Comparison of ENCODE assay signal across 8 cellular contexts in genomic region chr2:71331581-71332412, GRCh38. TPM values are rescaled to one million over a fixed set of nuclear protein-coding genes. Genes with fewer than 3 reads are reported as not detected.
DNase-seq lines count a peak whose midpoint lies in the region; ATAC-seq and TF ChIP-seq lines count a peak whose summit lies in the region.

Gene ZNF638 (plus strand): TSS chr2:71331782. CDS start chr2:71348955, 17,173 bp downstream.

- H3K4me1 ChIP-seq in PC-9 (replicated peaks; ENCODE audit: insufficient read depth), result peaks cover 37% of the 10 kb centered on the region
- peaks cover 18 to 29% of the 10 kb centered on the region in 2 donors for H3K4me1 ChIP-seq in muscle layer of duodenum (ENCODE audit: control insufficient read depth in 1 of 2, insufficient read depth in 2 of 2, low read length in 2 of 2)

- H3K27ac Mint-ChIP-seq in activated T-cell treated with anti-CD3 and anti-CD28 coated beads, Interleukin-2, amount 50 U/mL, for 24 hours, result peak within 1 kb of the TSS; percentile 99

- H3K9me3 ChIP-seq in PC-9 (ENCODE audit: insufficient read depth, low read depth), result no peaks in the 10 kb centered on the region
- no peaks in the 10 kb centered on the region for H3K9me3 ChIP-seq in muscle layer of duodenum (ENCODE audit: control insufficient read depth in 1 of 2, low read length in 2 of 2)

- ATAC-seq in GM21576 (IDR thresholded peaks at IDR 0.05; ENCODE audit: unreplicated experiment) (peak; percentile 94), esophagus mucosa (peak; percentile 99)

- intact Hi-C loops in PC-9 (cut with micrococcal nuclease; ENCODE audit: unreplicated experiment), result loop anchor here (10.0 kb wide), 1 partner anchor 107 kb away; the partner anchor contains the start of gene PAIP2B

- H3F3A ChIP-seq in PC-9 (ENCODE audit: insufficient read depth, low read depth), result peaks cover 3% of the 10 kb centered on the region; the same call in 1 of the 2 replicates

- H3K9me2 ChIP-seq in PC-9 (ENCODE audit: insufficient read depth), result no peaks in the 10 kb centered on the region

- H3K9me3 Mint-ChIP-seq in activated T-cell treated with anti-CD3 and anti-CD28 coated beads, Interleukin-2, amount 50 U/mL, for 24 hours, result no peaks in the 10 kb centered on the region

- H3K36me3 Mint-ChIP-seq in activated T-cell treated with anti-CD3 and anti-CD28 coated beads, Interleukin-2, amount 50 U/mL, for 24 hours (ENCODE audit: low read depth), result peaks cover 44% of the 10 kb centered on the region

- H3K27me3 ChIP-seq in PC-9 (ENCODE audit: insufficient read depth, low read depth) (no peaks in the 10 kb centered on the region), muscle layer of duodenum (ENCODE audit: low read depth, low read length) (no peaks in the 10 kb centered on the region)

- POLR2A ChIA-PET in PC-9 (lab: Charles Lee; ENCODE audit: unreplicated experiment), result interaction anchor here (0.6 to 0.8 kb wide), 6 partner anchors 10 to 196 kb away, joined by 3 to 13 read pairs (median 3); partner anchors contain the start of gene PAIP2B

- DNase-seq in DMS53 (lab: John Stamatoyannopoulos, UW) (peak; percentile 97), PC-9 (peak; percentile 85 to 90)
- DNase-seq in activated T-cell treated with anti-CD3 and anti-CD28 coated beads, Interleukin-2, amount 50 U/mL, for 24 hours, result peak; percentile 93
- peak; percentile 84 to 91 for DNase-seq in stimulated activated CD8-positive, alpha-beta memory T cell treated with anti-CD3 and anti-CD28 coated beads, Interleukin-7, amount 100 ng/mL, for 4 hours (ENCODE audit: low read depth in 2 of 2)

- TF ChIP-seq CTCF in PC-9 (conservative IDR thresholded peaks at IDR 0.05), result peak; percentile 75

- H3K4me3 Mint-ChIP-seq in activated T-cell treated with anti-CD3 and anti-CD28 coated beads, Interleukin-2, amount 50 U/mL, for 24 hours, result peak within 1 kb of the TSS; percentile 98

- H2AFZ ChIP-seq in PC-9, result peak within 1 kb of the TSS; percentile 89

- H3K4me3 ChIP-seq in PC-9 (peak within 1 kb of the TSS; percentile 66), muscle layer of duodenum (ENCODE audit: low read depth in 1 of 2, low read length in 2 of 2) (peak within 1 kb of the TSS; percentile 87 to 96)

- peaks cover 8% of the 10 kb centered on the region for H3K27me3 Mint-ChIP-seq in activated T-cell treated with anti-CD3 and anti-CD28 coated beads, Interleukin-2, amount 50 U/mL, for 24 hours

- peak within 1 kb of the TSS; percentile 56 for H3K27ac ChIP-seq in PC-9
- H3K27ac ChIP-seq in muscle layer of duodenum (ENCODE audit: low read length), result peak within 1 kb of the TSS; percentile 97

- peaks cover 19% of the 10 kb centered on the region; the same call in 1 of the 2 replicates for H3K36me3 ChIP-seq in PC-9 (ENCODE audit: low read depth)
- H3K36me3 ChIP-seq in muscle layer of duodenum (ENCODE audit: control insufficient read depth in 1 of 2, insufficient read depth in 2 of 2, low read length in 2 of 2), result peaks cover 0 to 3% of the 10 kb centered on the region in 2 donors

- BruUV-seq in PC-9 (replicated peaks; lab: Mats Ljungman, UMichigan), result no TSS peak

- H3K79me2 ChIP-seq in PC-9 (ENCODE audit: low read depth), result peaks cover 53% of the 10 kb centered on the region

- H3K4me1 Mint-ChIP-seq in activated T-cell treated with anti-CD3 and anti-CD28 coated beads, Interleukin-2, amount 50 U/mL, for 24 hours (ENCODE audit: low read depth), result peaks cover 37% of the 10 kb centered on the region

- H4K20me1 ChIP-seq in PC-9 (ENCODE audit: insufficient read depth), result peaks cover 23% of the 10 kb centered on the region

- TF ChIP-seq EP300 in Ishikawa (IDR thresholded peaks at IDR 0.05; ENCODE audit: borderline replicate concordance), result no peak

- no peak for TF ChIP-seq RAD21 in Ishikawa (IDR thresholded peaks at IDR 0.05; ENCODE audit: low read depth)

- peak within 1 kb of the TSS; percentile 92 for H3K4me2 ChIP-seq in PC-9

- CTCF ChIA-PET in PC-9 (lab: Charles Lee), result interaction anchor here (0.6 to 1.2 kb wide), 12 partner anchors 19 to 1909 kb away, joined by 3 to 21 read pairs (median 9); partner anchors contain the start of genes NAGK and PAIP2B

TF ChIP-seq in Ishikawa, 13 proteins besides CTCF, POLR2A, EP300 and RAD21:
- TF ChIP-seq ZBTB7A (IDR thresholded peaks at IDR 0.05; ENCODE audit: low read depth) (peak; percentile 58), CEBPB (IDR thresholded peaks at IDR 0.05) (peak; percentile 24; the same call in 1 of the 2 replicates), TAF1 (IDR thresholded peaks at IDR 0.05; ENCODE audit: low read depth) (peak; percentile 87), TEAD4 (IDR thresholded peaks at IDR 0.05) (peak; percentile 22; the same call in 1 of the 2 replicates), NFIC (IDR thresholded peaks at IDR 0.05) (no peak), REST (IDR thresholded peaks at IDR 0.05; ENCODE audit: low read depth) (no peak), YY1 (IDR thresholded peaks at IDR 0.05; ENCODE audit: low read depth) (peak; percentile 90), USF1 (IDR thresholded peaks at IDR 0.05) (peak; percentile 15; the same call in 1 of the 2 replicates), TCF12 (IDR thresholded peaks at IDR 0.05; ENCODE audit: low read depth) (no peak), MAX (IDR thresholded peaks at IDR 0.05) (peak; percentile 74; the same call in 1 of the 2 replicates), FOXM1 (IDR thresholded peaks at IDR 0.05; ENCODE audit: borderline replicate concordance, low read depth) (no peak), EGR1 (IDR thresholded peaks at IDR 0.05) (peak; percentile 68)

RNA-seq across cellular contexts. Expression of gene ZNF638, which starts in this region (rescaled TPM):
- total RNA-seq in PC-9 (2021), result 109 and 122 TPM in 2 replicates
- total RNA-seq in esophagus mucosa, result 52.0 TPM

Comparison
In these comparisons a context has a peak if more than half of its experiments do, and no peak if none do; other contexts are left out.
1. Peak in every context shown above with its lines: DNase-seq, ATAC-seq, H3K4me3 ChIP-seq and H3K27ac ChIP-seq.